ENCODE assay signal across 17 cellular contexts in the genomic region with DNA sequence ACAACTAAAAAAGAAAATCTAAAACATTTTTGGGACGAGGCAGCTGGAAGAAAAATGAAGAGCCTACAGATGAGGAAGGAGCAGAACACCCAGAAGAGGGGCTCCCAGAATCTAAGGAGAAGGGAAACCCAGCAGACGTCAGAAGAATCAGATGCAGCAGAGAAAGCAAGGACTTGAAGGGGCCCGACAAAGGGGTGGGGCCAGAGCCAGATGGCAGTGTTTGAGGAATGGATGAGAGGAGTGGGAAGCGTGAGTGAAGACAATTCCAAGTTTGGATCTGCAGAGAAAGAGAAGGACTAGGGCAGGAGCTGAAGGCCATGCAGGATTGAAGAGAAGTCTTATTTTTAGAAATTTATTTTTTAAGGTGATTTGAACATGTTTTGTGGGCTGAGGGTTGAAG.
"Had no signal": no experiment of that assay in that cellular context is flagged by ENCODE, and none has a peak within 500 bp of the region (broad histone marks: within the 10 kb centered on the region; RNA-seq: fewer than 3 reads in every experiment).

No MANE protein-coding gene starts in this region.

- H3K27ac Mint-ChIP-seq: effector memory CD8-positive, alpha-beta T cell; stimulated activated naive CD8-positive, alpha-beta T cell treated with anti-CD3 and anti-CD28 coated beads, Interleukin-15, Interleukin-2, amounts not matched to agents 100 ng/mL and 50 ng/mL, for 24 hours had no signal

- H3K4me3 Mint-ChIP-seq: effector memory CD8-positive, alpha-beta T cell; naive thymus-derived CD4-positive, alpha-beta T cell; stimulated activated naive CD8-positive, alpha-beta T cell treated with anti-CD3 and anti-CD28 coated beads, Interleukin-15, Interleukin-2, amounts not matched to agents 100 ng/mL and 50 ng/mL, for 24 hours had no signal

- H3K27me3 Mint-ChIP-seq: effector memory CD8-positive, alpha-beta T cell; naive thymus-derived CD4-positive, alpha-beta T cell; stimulated activated naive CD8-positive, alpha-beta T cell treated with anti-CD3 and anti-CD28 coated beads, Interleukin-15, Interleukin-2, amounts not matched to agents 100 ng/mL and 50 ng/mL, for 24 hours had no signal

- DNase-seq: cortex of kidney; effector memory CD8-positive, alpha-beta T cell; esophagus squamous epithelium; foreskin fibroblast; head of caudate nucleus; left colon; left ventricle myocardium superior; mesenchymal stem cell; naive thymus-derived CD4-positive, alpha-beta T cell; nucleus accumbens; ovary; right cardiac atrium; stimulated activated CD4-positive, alpha-beta T cell treated with anti-CD3 and anti-CD28 coated beads, Interleukin-2, amount 100 ng/mL, for 48 hours; tibial artery; upper lobe of left lung; uterus had no signal

- ATAC-seq: effector memory CD8-positive, alpha-beta T cell; left colon; left ventricle myocardium superior; naive thymus-derived CD4-positive, alpha-beta T cell; right cardiac atrium had no signal

- H3K4me1 Mint-ChIP-seq: naive thymus-derived CD4-positive, alpha-beta T cell had no signal

- H3K9me3 Mint-ChIP-seq: effector memory CD8-positive, alpha-beta T cell; naive thymus-derived CD4-positive, alpha-beta T cell; stimulated activated naive CD8-positive, alpha-beta T cell treated with anti-CD3 and anti-CD28 coated beads, Interleukin-15, Interleukin-2, amounts not matched to agents 100 ng/mL and 50 ng/mL, for 24 hours had no signal
